Comparison of ENCODE assay signal across 1 cellular context in the genomic region with DNA sequence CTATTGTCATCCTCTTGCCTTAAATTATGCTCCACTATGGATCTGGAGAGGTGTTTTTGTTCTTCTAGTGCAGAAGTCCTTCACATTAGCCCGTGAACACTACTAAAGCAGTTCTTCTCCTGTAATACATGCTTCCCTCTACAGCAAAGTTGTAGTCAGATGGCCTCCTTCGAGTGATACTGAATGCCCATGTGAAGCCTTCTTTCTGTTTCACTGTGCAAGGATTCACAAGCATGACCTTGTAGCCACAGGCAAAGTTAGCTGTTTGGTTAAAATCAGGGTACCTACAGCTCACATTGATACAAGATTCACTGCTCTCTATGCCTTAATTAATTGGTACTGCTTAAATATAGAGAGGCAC.
TF ChIP-seq lines count a peak whose summit lies in the region.

No MANE protein-coding gene starts in this region.

TF ChIP-seq in GM23338, 12 proteins besides CTCF, POLR2A, EP300 and RAD21 (continued from another document):
- TF ChIP-seq, protein P1, sequence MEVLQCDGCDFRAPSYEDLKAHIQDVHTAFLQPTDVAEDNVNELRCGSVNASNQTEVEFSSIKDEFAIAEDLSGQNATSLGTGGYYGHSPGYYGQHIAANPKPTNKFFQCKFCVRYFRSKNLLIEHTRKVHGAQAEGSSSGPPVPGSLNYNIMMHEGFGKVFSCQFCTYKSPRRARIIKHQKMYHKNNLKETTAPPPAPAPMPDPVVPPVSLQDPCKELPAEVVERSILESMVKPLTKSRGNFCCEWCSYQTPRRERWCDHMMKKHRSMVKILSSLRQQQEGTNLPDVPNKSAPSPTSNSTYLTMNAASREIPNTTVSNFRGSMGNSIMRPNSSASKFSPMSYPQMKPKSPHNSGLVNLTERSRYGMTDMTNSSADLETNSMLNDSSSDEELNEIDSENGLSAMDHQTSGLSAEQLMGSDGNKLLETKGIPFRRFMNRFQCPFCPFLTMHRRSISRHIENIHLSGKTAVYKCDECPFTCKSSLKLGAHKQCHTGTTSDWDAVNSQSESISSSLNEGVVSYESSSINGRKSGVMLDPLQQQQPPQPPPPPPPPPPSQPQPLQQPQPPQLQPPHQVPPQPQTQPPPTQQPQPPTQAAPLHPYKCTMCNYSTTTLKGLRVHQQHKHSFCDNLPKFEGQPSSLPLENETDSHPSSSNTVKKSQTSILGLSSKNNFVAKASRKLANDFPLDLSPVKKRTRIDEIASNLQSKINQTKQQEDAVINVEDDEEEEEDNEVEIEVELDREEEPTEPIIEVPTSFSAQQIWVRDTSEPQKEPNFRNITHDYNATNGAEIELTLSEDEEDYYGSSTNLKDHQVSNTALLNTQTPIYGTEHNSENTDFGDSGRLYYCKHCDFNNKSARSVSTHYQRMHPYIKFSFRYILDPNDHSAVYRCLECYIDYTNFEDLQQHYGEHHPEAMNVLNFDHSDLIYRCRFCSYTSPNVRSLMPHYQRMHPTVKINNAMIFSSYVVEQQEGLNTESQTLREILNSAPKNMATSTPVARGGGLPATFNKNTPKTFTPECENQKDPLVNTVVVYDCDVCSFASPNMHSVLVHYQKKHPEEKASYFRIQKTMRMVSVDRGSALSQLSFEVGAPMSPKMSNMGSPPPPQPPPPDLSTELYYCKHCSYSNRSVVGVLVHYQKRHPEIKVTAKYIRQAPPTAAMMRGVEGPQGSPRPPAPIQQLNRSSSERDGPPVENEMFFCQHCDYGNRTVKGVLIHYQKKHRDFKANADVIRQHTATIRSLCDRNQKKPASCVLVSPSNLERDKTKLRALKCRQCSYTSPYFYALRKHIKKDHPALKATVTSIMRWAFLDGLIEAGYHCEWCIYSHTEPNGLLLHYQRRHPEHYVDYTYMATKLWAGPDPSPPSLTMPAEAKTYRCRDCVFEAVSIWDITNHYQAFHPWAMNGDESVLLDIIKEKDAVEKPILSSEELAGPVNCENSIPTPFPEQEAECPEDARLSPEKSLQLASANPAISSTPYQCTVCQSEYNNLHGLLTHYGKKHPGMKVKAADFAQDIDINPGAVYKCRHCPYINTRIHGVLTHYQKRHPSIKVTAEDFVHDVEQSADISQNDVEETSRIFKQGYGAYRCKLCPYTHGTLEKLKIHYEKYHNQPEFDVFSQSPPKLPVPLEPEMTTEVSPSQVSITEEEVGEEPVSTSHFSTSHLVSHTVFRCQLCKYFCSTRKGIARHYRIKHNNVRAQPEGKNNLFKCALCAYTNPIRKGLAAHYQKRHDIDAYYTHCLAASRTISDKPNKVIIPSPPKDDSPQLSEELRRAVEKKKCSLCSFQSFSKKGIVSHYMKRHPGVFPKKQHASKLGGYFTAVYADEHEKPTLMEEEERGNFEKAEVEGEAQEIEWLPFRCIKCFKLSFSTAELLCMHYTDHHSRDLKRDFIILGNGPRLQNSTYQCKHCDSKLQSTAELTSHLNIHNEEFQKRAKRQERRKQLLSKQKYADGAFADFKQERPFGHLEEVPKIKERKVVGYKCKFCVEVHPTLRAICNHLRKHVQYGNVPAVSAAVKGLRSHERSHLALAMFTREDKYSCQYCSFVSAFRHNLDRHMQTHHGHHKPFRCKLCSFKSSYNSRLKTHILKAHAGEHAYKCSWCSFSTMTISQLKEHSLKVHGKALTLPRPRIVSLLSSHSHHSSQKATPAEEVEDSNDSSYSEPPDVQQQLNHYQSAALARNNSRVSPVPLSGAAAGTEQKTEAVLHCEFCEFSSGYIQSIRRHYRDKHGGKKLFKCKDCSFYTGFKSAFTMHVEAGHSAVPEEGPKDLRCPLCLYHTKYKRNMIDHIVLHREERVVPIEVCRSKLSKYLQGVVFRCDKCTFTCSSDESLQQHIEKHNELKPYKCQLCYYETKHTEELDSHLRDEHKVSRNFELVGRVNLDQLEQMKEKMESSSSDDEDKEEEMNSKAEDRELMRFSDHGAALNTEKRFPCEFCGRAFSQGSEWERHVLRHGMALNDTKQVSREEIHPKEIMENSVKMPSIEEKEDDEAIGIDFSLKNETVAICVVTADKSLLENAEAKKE (CRISPR knock-in tag; IDR thresholded peaks at IDR 0.05), result no peak
TF ChIP-seq in GM23338: peak in this region for 0.
